23 cellular contexts compared by ENCODE assay signal in the genomic region with DNA sequence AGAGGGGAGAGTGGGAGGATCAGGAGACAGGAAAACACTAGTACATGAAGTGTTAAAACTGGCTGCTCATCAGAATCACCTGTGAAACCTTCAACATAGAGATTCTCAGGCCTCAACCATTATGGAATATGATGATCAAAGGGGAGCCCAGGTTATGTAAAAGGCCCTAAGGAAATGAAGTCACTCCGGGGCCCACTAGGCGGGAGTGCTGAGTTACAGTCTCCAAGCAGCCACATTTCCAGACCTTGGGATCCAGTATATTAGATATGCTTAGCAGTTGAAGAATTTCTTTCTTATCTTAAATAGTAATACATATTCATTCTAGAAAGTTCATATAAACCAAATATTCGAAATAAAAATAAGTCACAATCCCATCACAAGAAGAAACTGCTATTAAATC.
DNase-seq lines count a peak whose midpoint lies in the region; ATAC-seq, FAIRE-seq and TF ChIP-seq lines count a peak whose summit lies in the region.
"Had no signal": no experiment of that assay in that cellular context is flagged by ENCODE, and none has a peak within 500 bp of the region (broad histone marks: within the 10 kb centered on the region; RNA-seq: fewer than 3 reads in every experiment).

No MANE protein-coding gene starts in this region.

- CTCF ChIA-PET in HCT116 (lab: Charles Lee): no interaction called here

- H3K9me2 ChIP-seq in HCT116 (ENCODE audit: insufficient read depth) (no peaks in the 10 kb centered on the region), GM23248 (ENCODE audit: insufficient read depth) (no peaks in the 10 kb centered on the region)

- H3K9me1 ChIP-seq in keratinocyte (ENCODE audit: control insufficient read depth, extremely low read depth, insufficient read depth, low read length): no peaks in the 10 kb centered on the region

- no peak for TF ChIP-seq POLR2A in HCT116 (IDR thresholded peaks at IDR 0.05; ENCODE audit: borderline replicate concordance, extremely low read depth, insufficient read depth, insufficient read length)

- no peaks in the 10 kb centered on the region for H3K27me3 Mint-ChIP-seq in stimulated activated naive B cell treated with anti-CD40 and anti-IgM and Interleukin-4, amounts not matched to agents 10 μg/mL and 1 μg/mL and 100 μg/mL, for 72 hours
- H3K27me3 Mint-ChIP-seq: B cell had no signal

- no peaks in the 10 kb centered on the region for H3F3A ChIP-seq in GM23248 (ENCODE audit: insufficient read depth)

- BruUV-seq in HCT116 (replicated peaks; lab: Mats Ljungman, UMichigan): no TSS peak

- intact Hi-C loops in HCT116 (cut with micrococcal nuclease): no loop called here

- H3K4me1 Mint-ChIP-seq in stimulated activated naive B cell treated with anti-CD40 and anti-IgM and Interleukin-4, amounts not matched to agents 10 μg/mL and 1 μg/mL and 100 μg/mL, for 72 hours: no peaks in the 10 kb centered on the region
- H3K4me1 Mint-ChIP-seq: B cell had no signal

- H3K27me3 ChIP-seq in HCT116 (ENCODE audit: insufficient read depth, low read length) (no peaks in the 10 kb centered on the region), WERI-Rb-1 (ENCODE audit: insufficient read depth, low read depth, severe bottlenecking) (no peaks in the 10 kb centered on the region), keratinocyte (ENCODE audit: control insufficient read depth, extremely low read depth, insufficient read depth, low read length) (no peaks in the 10 kb centered on the region), GM23248 (replicated peaks; ENCODE audit: insufficient read depth) (no peaks in the 10 kb centered on the region)
- H3K27me3 ChIP-seq: body of pancreas, esophagus squamous epithelium had no signal

- POLR2A ChIA-PET in HCT116 (lab: Charles Lee): no interaction called here

- H3K27ac Mint-ChIP-seq in stimulated activated naive B cell treated with anti-CD40 and anti-IgM and Interleukin-4, amounts not matched to agents 10 μg/mL and 1 μg/mL and 100 μg/mL, for 72 hours: no peak overlapping the region
- H3K27ac Mint-ChIP-seq: B cell had no signal

- peak; percentile 23; the same call in 1 of the 2 replicates for TF ChIP-seq RAD21 in HCT116 (IDR thresholded peaks at IDR 0.05; ENCODE audit: low read depth)

- H3K4me3 ChIP-seq in HCT116 (replicated peaks in 1 of 2; ENCODE audit: low read depth in 1 of 2, low read length in 2 of 2) (no peak overlapping the region), WERI-Rb-1 (ENCODE audit: low read depth, low read length) (no peak overlapping the region), keratinocyte (ENCODE audit: control insufficient read depth in 2 of 3, extremely low read depth in 1 of 3, insufficient read depth in 2 of 3, low read depth in 1 of 3, low read length in 3 of 3) (no peak overlapping the region), GM23248 (no peak overlapping the region)
- H3K4me3 ChIP-seq: body of pancreas, esophagus squamous epithelium, thoracic aorta had no signal

- peaks cover 0 to 3% of the 10 kb centered on the region in 2 donors for H3K9me3 Mint-ChIP-seq in stimulated activated naive B cell treated with anti-CD40 and anti-IgM and Interleukin-4, amounts not matched to agents 10 μg/mL and 1 μg/mL and 100 μg/mL, for 72 hours

- no peak overlapping the region for H2AFZ ChIP-seq in HCT116 (ENCODE audit: low read depth, low read length, poor library complexity, severe bottlenecking)
- H2AFZ ChIP-seq in keratinocyte (ENCODE audit: control insufficient read depth, low read length): no peak overlapping the region
- no peak overlapping the region for H2AFZ ChIP-seq in GM23248

- TF ChIP-seq CTCF in AG09319 (IDR thresholded peaks at IDR 0.05; ENCODE audit: low read depth, low read length) (peak; percentile 4), HCT116 (IDR thresholded peaks at IDR 0.05 in 2 of 3, conservative IDR thresholded peaks at IDR 0.05 in 1 of 3; ENCODE audit: borderline replicate concordance in 1 of 3, insufficient read depth in 1 of 3, low read depth in 2 of 3, low read length in 2 of 3) (peak; percentile 3 to 54 (median 51); a peak in 4 of 6 replicates), WERI-Rb-1 (IDR thresholded peaks at IDR 0.05; ENCODE audit: low read depth, low read length) (peak; percentile 24; the same call in 1 of the 2 replicates), keratinocyte (optimal IDR thresholded peaks at IDR 0.05 in 1 of 3, IDR thresholded peaks at IDR 0.05 in 1 of 3, conservative IDR thresholded peaks at IDR 0.05 in 1 of 3; ENCODE audit: extremely low read depth in 1 of 3, insufficient read depth in 2 of 3, low read length in 3 of 3) (peak; percentile 4 to 16 (median 10))

- DNase-seq in AG09319 (ENCODE audit: extremely low read depth, low read depth) (no peak), HCT116 (ENCODE audit: low read depth, low spot score) (peak; percentile 4), WERI-Rb-1 (peak; percentile 18), keratinocyte (ENCODE audit: low read depth, low spot score) (no peak), GM23248 (no peak), glomerular visceral epithelial cell (ENCODE audit: extremely low spot score) (no peak)
- DNase-seq in stimulated activated naive B cell treated with anti-CD40 and anti-IgM and Interleukin-4, amounts not matched to agents 10 μg/mL and 1 μg/mL and 100 μg/mL, for 72 hours: no peak
- no peak for DNase-seq in stimulated activated naive CD8-positive, alpha-beta T cell treated with anti-CD3 and anti-CD28 coated beads, Interleukin-15, Interleukin-2, amounts not matched to agents 100 U/mL and 50 U/mL, for 24 hours
- DNase-seq: activated CD4-positive, alpha-beta T cell treated with anti-CD3 and anti-CD28 coated beads, Interleukin-2, amount 50 U/mL, for 4 hours; activated naive CD4-positive, alpha-beta T cell treated with anti-CD3 and anti-CD28 coated beads, Interleukin-2, amount 50 U/mL, for 16 hours; DMS79; esophagus squamous epithelium; head of caudate nucleus; kidney; midbrain; NCI-H1930; occipital lobe; stimulated activated CD4-positive, alpha-beta T cell treated with anti-CD3 and anti-CD28 coated beads, Interleukin-4, amount 100 ng/mL, for 24 hours had no signal

- H3K36me3 ChIP-seq in HCT116 (ENCODE audit: control insufficient read depth in 1 of 2, insufficient read depth in 2 of 2, low read length in 2 of 2) (no peaks in the 10 kb centered on the region; a peak in 1 of 4 replicates), WERI-Rb-1 (no peaks in the 10 kb centered on the region), keratinocyte (ENCODE audit: control insufficient read depth in 2 of 2, extremely low read depth in 1 of 2, insufficient read depth in 2 of 2, low read length in 2 of 2) (no peaks in the 10 kb centered on the region), GM23248 (ENCODE audit: low read depth) (no peaks in the 10 kb centered on the region)
- H3K36me3 ChIP-seq: esophagus squamous epithelium, thoracic aorta had no signal

- H3K4me1 ChIP-seq in HCT116 (ENCODE audit: control insufficient read depth in 1 of 2, insufficient read depth in 2 of 2, low read length in 2 of 2) (no peaks in the 10 kb centered on the region), keratinocyte (ENCODE audit: control insufficient read depth, extremely low read depth, insufficient read depth, low read length) (no peaks in the 10 kb centered on the region), GM23248 (ENCODE audit: insufficient read depth) (no peaks in the 10 kb centered on the region)
- H3K4me1 ChIP-seq: body of pancreas, esophagus squamous epithelium had no signal

- H3K4me2 ChIP-seq in HCT116 (ENCODE audit: low read length) (no peak overlapping the region), keratinocyte (ENCODE audit: control insufficient read depth, extremely low read depth, insufficient read depth, low read depth, low read length) (no peak overlapping the region), GM23248 (ENCODE audit: unreplicated experiment) (no peak overlapping the region)

- peak; percentile 65 for ATAC-seq in HCT116
- ATAC-seq in stimulated activated naive B cell treated with anti-CD40 and anti-IgM and Interleukin-4, amounts not matched to agents 10 μg/mL and 1 μg/mL and 100 μg/mL, for 72 hours (replicated peaks): no peak
- ATAC-seq in stimulated activated naive CD8-positive, alpha-beta T cell treated with anti-CD3 and anti-CD28 coated beads, Interleukin-15, Interleukin-2, amounts not matched to agents 100 U/mL and 50 U/mL, for 24 hours: no peak
- ATAC-seq: body of pancreas had no signal

- H3K9me3 ChIP-seq in HCT116 (ENCODE audit: control insufficient read depth in 1 of 2, insufficient read depth in 1 of 2, low read depth in 1 of 2, low read length in 2 of 2) (no peaks in the 10 kb centered on the region), WERI-Rb-1 (ENCODE audit: severe bottlenecking) (no peaks in the 10 kb centered on the region), keratinocyte (ENCODE audit: control insufficient read depth, low read depth, low read length) (no peaks in the 10 kb centered on the region), GM23248 (ENCODE audit: low read depth) (no peaks in the 10 kb centered on the region)
- H3K9me3 ChIP-seq: body of pancreas, esophagus squamous epithelium, thoracic aorta had no signal

- WGBS in GM23248 (ENCODE audit: low coverage in 1 of 2, low lambda C conversion rate in 2 of 2, missing lambda C conversion rate in 2 of 2), 2 experiments: 68 to 70% methylated on average over 3 of the region's 3 CpGs

- in situ Hi-C loops in GM23248 (cut with MboI): no loop called here

- H3K9ac ChIP-seq in HCT116 (ENCODE audit: low read length) (no peak overlapping the region), keratinocyte (ENCODE audit: control insufficient read depth, extremely low read depth, insufficient read depth, low read length) (no peak overlapping the region), GM23248 (no peak overlapping the region)

- no peak overlapping the region for H3K4me3 Mint-ChIP-seq in stimulated activated naive B cell treated with anti-CD40 and anti-IgM and Interleukin-4, amounts not matched to agents 10 μg/mL and 1 μg/mL and 100 μg/mL, for 72 hours
- H3K4me3 Mint-ChIP-seq: B cell had no signal

- no peaks in the 10 kb centered on the region for H4K20me1 ChIP-seq in HCT116 (ENCODE audit: insufficient read depth)
- H4K20me1 ChIP-seq in keratinocyte (ENCODE audit: control insufficient read depth, extremely low read depth, insufficient read depth, low read length): no peaks in the 10 kb centered on the region
- no peaks in the 10 kb centered on the region for H4K20me1 ChIP-seq in GM23248 (ENCODE audit: insufficient read depth)

- RAD21 ChIA-PET in HCT116 (lab: Charles Lee; ENCODE audit: low non-redundant PET in 1 of 2, low total read pairs in 2 of 2, uncharacterized antibody in 2 of 2, unreplicated experiment in 2 of 2): no interaction called here

- H3K36me3 Mint-ChIP-seq in stimulated activated naive B cell treated with anti-CD40 and anti-IgM and Interleukin-4, amounts not matched to agents 10 μg/mL and 1 μg/mL and 100 μg/mL, for 72 hours: no peaks in the 10 kb centered on the region

- dilution Hi-C loops in keratinocyte (cut with MboI; ENCODE audit: extremely low pct_ligation_motif_present, low sequenced_read_pairs): no loop called here

- no peak overlapping the region for H3K27ac ChIP-seq in HCT116 (ENCODE audit: low read depth, low read length)
- H3K27ac ChIP-seq in WERI-Rb-1: no peak overlapping the region
- H3K27ac ChIP-seq in keratinocyte (ENCODE audit: control insufficient read depth, insufficient read depth, low read length): no peak overlapping the region
- H3K27ac ChIP-seq in GM23248: no peak overlapping the region
- H3K27ac ChIP-seq: body of pancreas, esophagus squamous epithelium, thoracic aorta had no signal

- no peak for FAIRE-seq in keratinocyte (lab: Jason Lieb, UNC)
- FAIRE-seq: kidney, RCC 7860, TTC549 had no signal

- H3K79me2 ChIP-seq in HCT116 (ENCODE audit: insufficient read depth, low read length): no peaks in the 10 kb centered on the region
- H3K79me2 ChIP-seq in keratinocyte (ENCODE audit: control insufficient read depth, insufficient read depth, low read length): no peaks in the 10 kb centered on the region
- no peaks in the 10 kb centered on the region for H3K79me2 ChIP-seq in GM23248 (ENCODE audit: insufficient read depth)

Comparison
In these comparisons a context has a peak if more than half of its experiments do, and no peak if none do; other contexts are left out.
1. DNase-seq: peak in HCT116 (single experiment) and WERI-Rb-1 (single experiment); none in AG09319 (single experiment), keratinocyte (single experiment), stimulated activated naive B cell treated with anti-CD40 and anti-IgM and Interleukin-4, amounts not matched to agents 10 μg/mL and 1 μg/mL and 100 μg/mL, for 72 hours (single experiment), stimulated activated naive CD8-positive, alpha-beta T cell treated with anti-CD3 and anti-CD28 coated beads, Interleukin-15, Interleukin-2, amounts not matched to agents 100 U/mL and 50 U/mL, for 24 hours (single experiment), GM23248 (single experiment) and glomerular visceral epithelial cell (single experiment).
2. Peak in every context shown above with its lines, with median percentiles within 50 percentile points of each other: CTCF ChIP-seq.